1 cellular context compared by ENCODE assay signal in the genomic region with DNA sequence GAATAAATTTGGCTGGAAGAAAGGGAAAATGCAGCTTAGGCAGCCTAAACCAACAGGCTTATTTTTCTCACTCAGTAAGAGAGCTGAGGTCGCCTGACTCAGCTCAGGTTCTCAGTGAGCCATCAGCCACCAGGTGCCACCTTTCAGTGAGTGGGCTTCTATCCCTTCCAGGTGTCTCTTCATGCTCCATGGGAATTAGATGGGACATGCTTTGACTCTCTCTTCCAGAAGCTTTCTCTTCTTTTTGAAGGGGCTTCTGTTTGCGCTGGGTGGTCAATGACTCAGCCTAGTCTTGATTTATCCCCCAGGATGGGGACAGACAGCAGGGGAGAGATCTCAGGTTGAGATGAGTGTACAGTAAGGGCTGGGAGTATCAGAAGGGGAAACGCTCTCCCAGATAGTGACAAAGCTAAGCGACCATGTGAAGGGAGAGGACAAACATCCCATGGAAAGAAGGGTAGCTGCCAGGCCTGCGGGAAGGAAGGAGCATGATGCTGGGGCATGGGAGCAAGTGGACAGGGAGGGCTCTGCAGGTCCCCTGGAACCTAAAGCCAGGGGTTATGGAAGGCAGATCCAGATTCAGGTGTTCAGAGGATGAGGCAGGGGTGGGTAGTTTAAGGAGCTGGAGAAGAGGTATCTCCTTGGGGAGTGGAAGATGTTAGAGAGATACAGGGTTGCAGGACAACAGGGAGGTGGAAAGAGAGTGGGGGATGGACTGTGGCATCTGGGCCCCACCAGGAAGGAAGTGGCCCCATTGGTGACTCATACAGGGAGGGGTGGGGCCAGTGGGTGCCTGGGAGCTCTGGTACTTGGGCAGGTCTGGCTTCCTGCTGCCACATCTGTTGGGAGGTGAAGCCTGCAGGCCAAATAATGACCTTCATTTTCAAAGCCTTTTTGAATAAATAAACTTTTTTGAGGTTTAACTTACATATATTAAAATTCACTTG.
TF ChIP-seq lines count a peak whose summit lies in the region.

No MANE protein-coding gene starts in this region.

TF ChIP-seq in HepG2, 621 proteins besides CTCF, POLR2A, EP300 and RAD21 (continued from another document and continues in another):
- TF ChIP-seq SKIL (CRISPR knock-in tag; IDR thresholded peaks at IDR 0.05; ENCODE audit: borderline replicate concordance): no peak
- TF ChIP-seq GABPB1 (CRISPR knock-in tag; IDR thresholded peaks at IDR 0.05): peak; percentile 52; the same call in 1 of the 2 replicates
- TF ChIP-seq, protein P1, sequence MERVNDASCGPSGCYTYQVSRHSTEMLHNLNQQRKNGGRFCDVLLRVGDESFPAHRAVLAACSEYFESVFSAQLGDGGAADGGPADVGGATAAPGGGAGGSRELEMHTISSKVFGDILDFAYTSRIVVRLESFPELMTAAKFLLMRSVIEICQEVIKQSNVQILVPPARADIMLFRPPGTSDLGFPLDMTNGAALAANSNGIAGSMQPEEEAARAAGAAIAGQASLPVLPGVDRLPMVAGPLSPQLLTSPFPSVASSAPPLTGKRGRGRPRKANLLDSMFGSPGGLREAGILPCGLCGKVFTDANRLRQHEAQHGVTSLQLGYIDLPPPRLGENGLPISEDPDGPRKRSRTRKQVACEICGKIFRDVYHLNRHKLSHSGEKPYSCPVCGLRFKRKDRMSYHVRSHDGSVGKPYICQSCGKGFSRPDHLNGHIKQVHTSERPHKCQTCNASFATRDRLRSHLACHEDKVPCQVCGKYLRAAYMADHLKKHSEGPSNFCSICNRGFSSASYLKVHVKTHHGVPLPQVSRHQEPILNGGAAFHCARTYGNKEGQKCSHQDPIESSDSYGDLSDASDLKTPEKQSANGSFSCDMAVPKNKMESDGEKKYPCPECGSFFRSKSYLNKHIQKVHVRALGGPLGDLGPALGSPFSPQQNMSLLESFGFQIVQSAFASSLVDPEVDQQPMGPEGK (CRISPR knock-in tag; IDR thresholded peaks at IDR 0.05): peak; percentile 81
- TF ChIP-seq, protein P2, sequence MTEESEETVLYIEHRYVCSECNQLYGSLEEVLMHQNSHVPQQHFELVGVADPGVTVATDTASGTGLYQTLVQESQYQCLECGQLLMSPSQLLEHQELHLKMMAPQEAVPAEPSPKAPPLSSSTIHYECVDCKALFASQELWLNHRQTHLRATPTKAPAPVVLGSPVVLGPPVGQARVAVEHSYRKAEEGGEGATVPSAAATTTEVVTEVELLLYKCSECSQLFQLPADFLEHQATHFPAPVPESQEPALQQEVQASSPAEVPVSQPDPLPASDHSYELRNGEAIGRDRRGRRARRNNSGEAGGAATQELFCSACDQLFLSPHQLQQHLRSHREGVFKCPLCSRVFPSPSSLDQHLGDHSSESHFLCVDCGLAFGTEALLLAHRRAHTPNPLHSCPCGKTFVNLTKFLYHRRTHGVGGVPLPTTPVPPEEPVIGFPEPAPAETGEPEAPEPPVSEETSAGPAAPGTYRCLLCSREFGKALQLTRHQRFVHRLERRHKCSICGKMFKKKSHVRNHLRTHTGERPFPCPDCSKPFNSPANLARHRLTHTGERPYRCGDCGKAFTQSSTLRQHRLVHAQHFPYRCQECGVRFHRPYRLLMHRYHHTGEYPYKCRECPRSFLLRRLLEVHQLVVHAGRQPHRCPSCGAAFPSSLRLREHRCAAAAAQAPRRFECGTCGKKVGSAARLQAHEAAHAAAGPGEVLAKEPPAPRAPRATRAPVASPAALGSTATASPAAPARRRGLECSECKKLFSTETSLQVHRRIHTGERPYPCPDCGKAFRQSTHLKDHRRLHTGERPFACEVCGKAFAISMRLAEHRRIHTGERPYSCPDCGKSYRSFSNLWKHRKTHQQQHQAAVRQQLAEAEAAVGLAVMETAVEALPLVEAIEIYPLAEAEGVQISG (CRISPR knock-in tag; IDR thresholded peaks at IDR 0.05): peak; percentile 67; the same call in 1 of the 2 replicates
- TF ChIP-seq HINFP (CRISPR knock-in tag; IDR thresholded peaks at IDR 0.05; ENCODE audit: low read depth): no peak
- TF ChIP-seq, protein P3, sequence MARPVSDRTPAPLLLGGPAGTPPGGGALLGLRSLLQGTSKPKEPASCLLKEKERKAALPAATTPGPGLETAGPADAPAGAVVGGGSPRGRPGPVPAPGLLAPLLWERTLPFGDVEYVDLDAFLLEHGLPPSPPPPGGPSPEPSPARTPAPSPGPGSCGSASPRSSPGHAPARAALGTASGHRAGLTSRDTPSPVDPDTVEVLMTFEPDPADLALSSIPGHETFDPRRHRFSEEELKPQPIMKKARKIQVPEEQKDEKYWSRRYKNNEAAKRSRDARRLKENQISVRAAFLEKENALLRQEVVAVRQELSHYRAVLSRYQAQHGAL (CRISPR knock-in tag; IDR thresholded peaks at IDR 0.05; ENCODE audit: not compliant biosample characterization): no peak
- TF ChIP-seq JUNB (CRISPR knock-in tag; IDR thresholded peaks at IDR 0.05; ENCODE audit: borderline replicate concordance): peak; percentile 78; the same call in 1 of the 2 replicates
- no peak for TF ChIP-seq ZZZ3 (CRISPR knock-in tag; IDR thresholded peaks at IDR 0.05; ENCODE audit: borderline replicate concordance)
- TF ChIP-seq, protein P4, sequence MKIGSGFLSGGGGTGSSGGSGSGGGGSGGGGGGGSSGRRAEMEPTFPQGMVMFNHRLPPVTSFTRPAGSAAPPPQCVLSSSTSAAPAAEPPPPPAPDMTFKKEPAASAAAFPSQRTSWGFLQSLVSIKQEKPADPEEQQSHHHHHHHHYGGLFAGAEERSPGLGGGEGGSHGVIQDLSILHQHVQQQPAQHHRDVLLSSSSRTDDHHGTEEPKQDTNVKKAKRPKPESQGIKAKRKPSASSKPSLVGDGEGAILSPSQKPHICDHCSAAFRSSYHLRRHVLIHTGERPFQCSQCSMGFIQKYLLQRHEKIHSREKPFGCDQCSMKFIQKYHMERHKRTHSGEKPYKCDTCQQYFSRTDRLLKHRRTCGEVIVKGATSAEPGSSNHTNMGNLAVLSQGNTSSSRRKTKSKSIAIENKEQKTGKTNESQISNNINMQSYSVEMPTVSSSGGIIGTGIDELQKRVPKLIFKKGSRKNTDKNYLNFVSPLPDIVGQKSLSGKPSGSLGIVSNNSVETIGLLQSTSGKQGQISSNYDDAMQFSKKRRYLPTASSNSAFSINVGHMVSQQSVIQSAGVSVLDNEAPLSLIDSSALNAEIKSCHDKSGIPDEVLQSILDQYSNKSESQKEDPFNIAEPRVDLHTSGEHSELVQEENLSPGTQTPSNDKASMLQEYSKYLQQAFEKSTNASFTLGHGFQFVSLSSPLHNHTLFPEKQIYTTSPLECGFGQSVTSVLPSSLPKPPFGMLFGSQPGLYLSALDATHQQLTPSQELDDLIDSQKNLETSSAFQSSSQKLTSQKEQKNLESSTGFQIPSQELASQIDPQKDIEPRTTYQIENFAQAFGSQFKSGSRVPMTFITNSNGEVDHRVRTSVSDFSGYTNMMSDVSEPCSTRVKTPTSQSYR (CRISPR knock-in tag; IDR thresholded peaks at IDR 0.05; ENCODE audit: borderline replicate concordance): peak; percentile 71; the same call in 1 of the 2 replicates
- TF ChIP-seq PHF20 (CRISPR knock-in tag; IDR thresholded peaks at IDR 0.05): 0 out of 2 replicates have a peak, but pooled peaks have one; percentile 16
- TF ChIP-seq DMAP1 (CRISPR knock-in tag; IDR thresholded peaks at IDR 0.05): no peak
- no peak for TF ChIP-seq MBD4 (IDR thresholded peaks at IDR 0.05; ENCODE audit: borderline replicate concordance, low read length)
- TF ChIP-seq PAWR (CRISPR knock-in tag; IDR thresholded peaks at IDR 0.05; ENCODE audit: borderline replicate concordance): no peak
- TF ChIP-seq, protein P5, sequence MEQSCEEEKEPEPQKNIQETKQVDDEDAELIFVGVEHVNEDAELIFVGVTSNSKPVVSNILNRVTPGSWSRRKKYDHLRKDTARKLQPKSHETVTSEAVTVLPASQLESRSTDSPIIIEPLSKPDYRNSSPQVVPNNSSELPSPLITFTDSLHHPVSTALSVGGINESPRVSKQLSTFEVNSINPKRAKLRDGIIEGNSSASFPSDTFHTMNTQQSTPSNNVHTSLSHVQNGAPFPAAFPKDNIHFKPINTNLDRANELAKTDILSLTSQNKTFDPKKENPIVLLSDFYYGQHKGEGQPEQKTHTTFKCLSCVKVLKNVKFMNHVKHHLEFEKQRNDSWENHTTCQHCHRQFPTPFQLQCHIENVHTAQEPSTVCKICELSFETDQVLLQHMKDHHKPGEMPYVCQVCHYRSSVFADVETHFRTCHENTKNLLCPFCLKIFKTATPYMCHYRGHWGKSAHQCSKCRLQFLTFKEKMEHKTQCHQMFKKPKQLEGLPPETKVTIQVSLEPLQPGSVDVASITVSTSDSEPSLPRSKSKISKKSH (CRISPR knock-in tag; IDR thresholded peaks at IDR 0.05; ENCODE audit: borderline replicate concordance): no peak
- TF ChIP-seq, protein P6, sequence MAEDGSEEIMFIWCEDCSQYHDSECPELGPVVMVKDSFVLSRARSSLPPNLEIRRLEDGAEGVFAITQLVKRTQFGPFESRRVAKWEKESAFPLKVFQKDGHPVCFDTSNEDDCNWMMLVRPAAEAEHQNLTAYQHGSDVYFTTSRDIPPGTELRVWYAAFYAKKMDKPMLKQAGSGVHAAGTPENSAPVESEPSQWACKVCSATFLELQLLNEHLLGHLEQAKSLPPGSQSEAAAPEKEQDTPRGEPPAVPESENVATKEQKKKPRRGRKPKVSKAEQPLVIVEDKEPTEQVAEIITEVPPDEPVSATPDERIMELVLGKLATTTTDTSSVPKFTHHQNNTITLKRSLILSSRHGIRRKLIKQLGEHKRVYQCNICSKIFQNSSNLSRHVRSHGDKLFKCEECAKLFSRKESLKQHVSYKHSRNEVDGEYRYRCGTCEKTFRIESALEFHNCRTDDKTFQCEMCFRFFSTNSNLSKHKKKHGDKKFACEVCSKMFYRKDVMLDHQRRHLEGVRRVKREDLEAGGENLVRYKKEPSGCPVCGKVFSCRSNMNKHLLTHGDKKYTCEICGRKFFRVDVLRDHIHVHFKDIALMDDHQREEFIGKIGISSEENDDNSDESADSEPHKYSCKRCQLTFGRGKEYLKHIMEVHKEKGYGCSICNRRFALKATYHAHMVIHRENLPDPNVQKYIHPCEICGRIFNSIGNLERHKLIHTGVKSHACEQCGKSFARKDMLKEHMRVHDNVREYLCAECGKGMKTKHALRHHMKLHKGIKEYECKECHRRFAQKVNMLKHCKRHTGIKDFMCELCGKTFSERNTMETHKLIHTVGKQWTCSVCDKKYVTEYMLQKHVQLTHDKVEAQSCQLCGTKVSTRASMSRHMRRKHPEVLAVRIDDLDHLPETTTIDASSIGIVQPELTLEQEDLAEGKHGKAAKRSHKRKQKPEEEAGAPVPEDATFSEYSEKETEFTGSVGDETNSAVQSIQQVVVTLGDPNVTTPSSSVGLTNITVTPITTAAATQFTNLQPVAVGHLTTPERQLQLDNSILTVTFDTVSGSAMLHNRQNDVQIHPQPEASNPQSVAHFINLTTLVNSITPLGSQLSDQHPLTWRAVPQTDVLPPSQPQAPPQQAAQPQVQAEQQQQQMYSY (CRISPR knock-in tag; IDR thresholded peaks at IDR 0.05): no peak
- TF ChIP-seq, protein P7, sequence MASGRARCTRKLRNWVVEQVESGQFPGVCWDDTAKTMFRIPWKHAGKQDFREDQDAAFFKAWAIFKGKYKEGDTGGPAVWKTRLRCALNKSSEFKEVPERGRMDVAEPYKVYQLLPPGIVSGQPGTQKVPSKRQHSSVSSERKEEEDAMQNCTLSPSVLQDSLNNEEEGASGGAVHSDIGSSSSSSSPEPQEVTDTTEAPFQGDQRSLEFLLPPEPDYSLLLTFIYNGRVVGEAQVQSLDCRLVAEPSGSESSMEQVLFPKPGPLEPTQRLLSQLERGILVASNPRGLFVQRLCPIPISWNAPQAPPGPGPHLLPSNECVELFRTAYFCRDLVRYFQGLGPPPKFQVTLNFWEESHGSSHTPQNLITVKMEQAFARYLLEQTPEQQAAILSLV (CRISPR knock-in tag; IDR thresholded peaks at IDR 0.05; ENCODE audit: borderline replicate concordance): no peak
- TF ChIP-seq PAXIP1 (CRISPR knock-in tag; conservative IDR thresholded peaks at IDR 0.05): 0 out of 2 replicates have a peak, but pooled peaks have one; percentile 25
- peak; percentile 98 for TF ChIP-seq FOSL2 (CRISPR knock-in tag; IDR thresholded peaks at IDR 0.05)
- 0 out of 2 replicates have a peak, but pooled peaks have one; percentile 11 for TF ChIP-seq FOXA3 (CRISPR knock-in tag; IDR thresholded peaks at IDR 0.05)
- TF ChIP-seq SNAI1 (CRISPR knock-in tag; IDR thresholded peaks at IDR 0.05; ENCODE audit: borderline replicate concordance): no peak
- TF ChIP-seq KDM6A (CRISPR knock-in tag; IDR thresholded peaks at IDR 0.05; ENCODE audit: low read depth): no peak
